17 cellular contexts compared by ENCODE assay signal in the genomic region with DNA sequence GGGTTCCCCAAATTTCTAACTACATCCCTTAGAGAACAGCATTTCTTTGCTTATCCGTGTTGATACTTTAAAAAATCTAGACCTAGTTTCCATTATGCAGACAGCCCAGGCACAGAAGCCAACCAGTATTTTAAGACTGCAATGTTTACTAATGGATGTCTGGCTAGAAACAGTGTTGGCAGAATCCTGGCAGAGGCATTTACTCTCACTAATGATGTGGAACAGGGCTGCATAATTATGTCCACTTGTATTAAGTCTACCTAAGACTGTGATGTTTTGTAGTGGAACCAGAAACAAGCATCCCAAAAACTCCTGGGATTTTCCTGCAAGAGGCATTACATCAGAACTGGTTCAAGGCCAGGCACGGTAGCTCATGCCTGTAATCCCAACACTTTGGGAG. TPM values are rescaled to one million over a fixed set of nuclear protein-coding genes. Genes with fewer than 3 reads are reported as not detected.
DNase-seq lines count a peak whose midpoint lies in the region; FAIRE-seq and TF ChIP-seq lines count a peak whose summit lies in the region.
"Had no signal": no experiment of that assay in that cellular context is flagged by ENCODE, and none has a peak within 500 bp of the region (broad histone marks: within the 10 kb centered on the region; RNA-seq: fewer than 3 reads in every experiment).

No MANE protein-coding gene starts in this region.

- no peaks in the 10 kb centered on the region for H3K4me1 ChIP-seq in fibroblast of lung (ENCODE audit: control insufficient read depth, extremely low read depth, insufficient read depth, low read length)
- H3K4me1 ChIP-seq: neural progenitor cell had no signal

- TF ChIP-seq CTCF in fibroblast of lung (conservative IDR thresholded peaks at IDR 0.05 in 1 of 2, IDR thresholded peaks at IDR 0.05 in 1 of 2; ENCODE audit: low read depth in 1 of 2, low read length in 2 of 2) (no peak), nephron (IDR thresholded peaks at IDR 0.05; ENCODE audit: unreplicated experiment in 3 of 3) (no peak)

- no peaks in the 10 kb centered on the region for H3K79me2 ChIP-seq in fibroblast of lung (ENCODE audit: control insufficient read depth, insufficient read depth, low read length)

- H3K9me3 Mint-ChIP-seq in nephron, result no peaks in the 10 kb centered on the region
- H3K9me3 Mint-ChIP-seq: activated naive CD4-positive, alpha-beta T cell treated with anti-CD3 and anti-CD28 coated beads, Interleukin-2, amount 50 U/mL, for 24 hours; activated T-cell treated with anti-CD3 and anti-CD28 coated beads, Interleukin-2, amount 50 U/mL, for 72 hours; neural progenitor cell had no signal

- no peak for FAIRE-seq in frontal cortex (lab: Jason Lieb, UNC)
- FAIRE-seq: A204.1 had no signal

- H3K9ac ChIP-seq in fibroblast of lung (ENCODE audit: insufficient read depth, low read length), result no peak overlapping the region
- H3K9ac ChIP-seq: neural progenitor cell had no signal

- no peak overlapping the region for H3K4me3 Mint-ChIP-seq in nephron
- H3K4me3 Mint-ChIP-seq: activated naive CD4-positive, alpha-beta T cell treated with anti-CD3 and anti-CD28 coated beads, Interleukin-2, amount 50 U/mL, for 24 hours; neural progenitor cell had no signal

- peaks cover 4% of the 10 kb centered on the region for H3K27me3 Mint-ChIP-seq in nephron (ENCODE audit: low read depth)

- H3K4me1 Mint-ChIP-seq in nephron, result peaks cover 11% of the 10 kb centered on the region
- H3K4me1 Mint-ChIP-seq: neural progenitor cell had no signal

- no peaks in the 10 kb centered on the region for H3K36me3 Mint-ChIP-seq in nephron (ENCODE audit: low read depth)
- H3K36me3 Mint-ChIP-seq: activated naive CD4-positive, alpha-beta T cell treated with anti-CD3 and anti-CD28 coated beads, Interleukin-2, amount 50 U/mL, for 24 hours; neural progenitor cell had no signal

- H3K27ac ChIP-seq in fibroblast of lung (ENCODE audit: insufficient read depth, low read length), result no peak overlapping the region
- H3K27ac ChIP-seq: neural progenitor cell had no signal

- H3K4me3 ChIP-seq in fibroblast of lung (replicated peaks in 1 of 4; ENCODE audit: control extremely low read depth in 1 of 4, insufficient read depth in 1 of 4, low read depth in 3 of 4, low read length in 4 of 4) (no peak overlapping the region), MG63 (no peak overlapping the region)
- H3K4me3 ChIP-seq: neural progenitor cell had no signal

- peak overlapping the region; percentile 85 to 93 (median 92) for H3K27ac Mint-ChIP-seq in nephron
- H3K27ac Mint-ChIP-seq: activated naive CD4-positive, alpha-beta T cell treated with anti-CD3 and anti-CD28 coated beads, Interleukin-2, amount 50 U/mL, for 24 hours; neural progenitor cell had no signal

- H3K36me3 ChIP-seq in fibroblast of lung (ENCODE audit: control insufficient read depth, insufficient read depth, low read length), result no peaks in the 10 kb centered on the region
- H3K36me3 ChIP-seq in MG63, result no peaks in the 10 kb centered on the region
- H3K36me3 ChIP-seq: neural progenitor cell had no signal

- no peak overlapping the region for H2AFZ ChIP-seq in fibroblast of lung (ENCODE audit: low read length)
- H2AFZ ChIP-seq: neural progenitor cell had no signal

- H3K9me3 ChIP-seq in fibroblast of lung (ENCODE audit: control insufficient read depth, insufficient read depth, low read depth, low read length) (no peaks in the 10 kb centered on the region), MG63 (no peaks in the 10 kb centered on the region)

- no peak overlapping the region for H3K4me2 ChIP-seq in fibroblast of lung (ENCODE audit: extremely low read depth, insufficient read depth, low read length)
- H3K4me2 ChIP-seq: neural progenitor cell had no signal

- DNase-seq in NCI-H2081 (lab: John Stamatoyannopoulos, UW) (peak; percentile 2 to 37), NCI-H2081 treated with DMSO at 0.1 percent for 48 hours (lab: John Stamatoyannopoulos, UW) (no peak), NCI-H446 treated with DMSO at 0.1 percent for 48 hours (lab: John Stamatoyannopoulos, UW) (peak; percentile 51), fibroblast of lung (ENCODE audit: low read depth in 2 of 2) (peak; percentile 35 to 67), frontal cortex (ENCODE audit: low spot score in 2 of 2) (no peak), NOMO-1 treated with DMSO at 0.1 percent for 48 hours (lab: John Stamatoyannopoulos, UW; ENCODE audit: unreplicated experiment) (no peak), MG63 (no peak)
- DNase-seq: activated CD4-positive, alpha-beta T cell treated with anti-CD3 and anti-CD28 coated beads for 1 hour; activated T-cell treated with anti-CD3 and anti-CD28 coated beads, Interleukin-2, amount 50 U/mL, for 72 hours; C1 segment of cervical spinal cord; DMS153; NCI-H82; substantia nigra had no signal

- H3K27me3 ChIP-seq in fibroblast of lung (ENCODE audit: control insufficient read depth, insufficient read depth, low read length), result no peaks in the 10 kb centered on the region
- H3K27me3 ChIP-seq in MG63, result no peaks in the 10 kb centered on the region
- H3K27me3 ChIP-seq: neural progenitor cell had no signal

- H4K20me1 ChIP-seq in fibroblast of lung (ENCODE audit: control insufficient read depth, extremely low read depth, insufficient read depth, low read length), result no peaks in the 10 kb centered on the region

RNA-seq across cellular contexts. Expression of gene PICALM, which starts 50.2 kb away (rescaled TPM):
- total RNA-seq in fibroblast of lung (263 and 291 TPM in 2 replicates), frontal cortex (1,205 TPM)
- 264 and 322 TPM in 2 replicates for polyA plus RNA-seq in fibroblast of lung
- polyA plus RNA-seq in fibroblast of lung (2012), result 149 and 165 TPM in 2 replicates
- polyA minus RNA-seq in fibroblast of lung (ENCODE audit: low replicate concordance), result 183 and 218 TPM in 2 replicates
- 90.0 and 114 TPM in 2 replicates for total RNA-seq in MG63 (2014; rRNA removed; shearing (Covaris generic); ENCODE audit: low replicate concordance)

Comparison
In these comparisons a context has a peak if more than half of its experiments do, and no peak if none do; other contexts are left out.
1. DNase-seq: peak in NCI-H2081 (2 of 2), NCI-H446 treated with DMSO at 0.1 percent for 48 hours (single experiment) and fibroblast of lung (2 of 2); none in NCI-H2081 treated with DMSO at 0.1 percent for 48 hours (single experiment), frontal cortex (0 of 2), NOMO-1 treated with DMSO at 0.1 percent for 48 hours (single experiment) and MG63 (single experiment).